In the genomic region with DNA sequence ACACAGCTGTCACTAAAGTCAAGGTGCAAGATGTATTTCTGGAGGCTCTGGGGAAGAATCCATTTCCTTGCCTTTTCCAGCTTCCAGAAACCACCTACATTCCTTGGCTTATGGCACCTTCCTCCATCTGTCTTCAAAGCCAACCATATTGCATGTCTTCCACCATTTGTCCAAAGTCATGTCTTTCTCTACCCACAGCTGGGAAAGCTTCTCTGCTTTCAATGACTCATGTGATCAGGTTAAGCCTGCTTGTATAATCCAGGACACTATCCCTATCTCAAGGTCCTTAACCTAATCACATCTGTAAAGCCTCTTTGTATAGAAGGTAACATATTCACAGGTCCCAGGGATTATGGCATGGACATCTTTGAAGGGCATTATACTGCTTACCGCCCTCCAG, we compare ENCODE assay signal across 23 cellular contexts.
"Had no signal": no experiment of that assay in that cellular context is flagged by ENCODE, and none has a peak within 500 bp of the region (broad histone marks: within the 10 kb centered on the region; RNA-seq: fewer than 3 reads in every experiment).

No MANE protein-coding gene starts in this region.

- H3K9me3 Mint-ChIP-seq: activated naive CD4-positive, alpha-beta T cell treated with anti-CD3 and anti-CD28 coated beads, Interleukin-2, amount 50 U/mL, for 24 hours; central memory CD8-positive, alpha-beta T cell; immature natural killer cell; natural killer cell treated with Interleukin-12 subunit alpha and Interleukin-12 subunit beta and Interleukin-15 and Interleukin-18, amount 100 ng/mL, for 72 hours; T-cell; T-helper 2 cell treated with Interferon-gamma antibody and Interleukin-4, amounts not matched to agents 5 μg/mL and 100 μg/mL, for 36 hours had no signal

- H3K27ac ChIP-seq: breast epithelium, ovary, psoas muscle, right atrium auricular region, thyroid gland, VCaP had no signal

- H3K4me1 ChIP-seq: breast epithelium, psoas muscle had no signal

- H3K27ac Mint-ChIP-seq: activated naive CD4-positive, alpha-beta T cell treated with anti-CD3 and anti-CD28 coated beads, Interleukin-2, amount 50 U/mL, for 24 hours; immature natural killer cell; natural killer cell treated with Interleukin-12 subunit alpha and Interleukin-12 subunit beta and Interleukin-15 and Interleukin-18, amount 100 ng/mL, for 72 hours; T-cell; T-helper 2 cell treated with Interferon-gamma antibody and Interleukin-4, amounts not matched to agents 5 μg/mL and 100 μg/mL, for 36 hours had no signal

- DNase-seq: activated CD4-positive, alpha-beta T cell treated with anti-CD3 and anti-CD28 coated beads, Interleukin-2, amount 50 U/mL, for 1 hour; activated CD4-positive, CD25-positive, alpha-beta regulatory T cell treated with anti-CD3 and anti-CD28 coated beads, Interleukin-2, amount 50 U/mL, for 72 hours; activated gamma-delta T cell treated with Interleukin-2 at 50 U/mL for 16 hours; activated T-cell treated with anti-CD3 and anti-CD28 coated beads, Interleukin-2, amount 50 U/mL, for 1 hour; effector memory CD4-positive, alpha-beta T cell; foreskin fibroblast; immature natural killer cell; midbrain; ovary; psoas muscle; stimulated activated CD4-positive, alpha-beta T cell treated with anti-CD3 and anti-CD28 coated beads, Interleukin-4, amount 100 ng/mL, for 24 hours; stimulated activated naive CD8-positive, alpha-beta T cell treated with anti-CD3 and anti-CD28 coated beads, Interleukin-15, Interleukin-2, amounts not matched to agents 100 U/mL and 50 U/mL, for 24 hours; T-cell; thyroid gland had no signal

- H3K27me3 ChIP-seq: breast epithelium, ovary, right atrium auricular region, thyroid gland had no signal

- ATAC-seq: left lobe of liver; natural killer cell treated with Interleukin-12 subunit alpha and Interleukin-12 subunit beta and Interleukin-15 and Interleukin-18, amount 100 ng/mL, for 72 hours; psoas muscle; stimulated activated naive CD8-positive, alpha-beta T cell treated with anti-CD3 and anti-CD28 coated beads, Interleukin-15, Interleukin-2, amounts not matched to agents 100 U/mL and 50 U/mL, for 24 hours; T-cell had no signal

- H3K4me3 ChIP-seq: breast epithelium, lung, ovary, psoas muscle, right atrium auricular region, thyroid gland had no signal

- H3K9me3 ChIP-seq: breast epithelium, ovary, psoas muscle, right atrium auricular region, thyroid gland had no signal

- H3K27me3 Mint-ChIP-seq: activated naive CD4-positive, alpha-beta T cell treated with anti-CD3 and anti-CD28 coated beads, Interleukin-2, amount 50 U/mL, for 24 hours; central memory CD8-positive, alpha-beta T cell; natural killer cell treated with Interleukin-12 subunit alpha and Interleukin-12 subunit beta and Interleukin-15 and Interleukin-18, amount 100 ng/mL, for 72 hours; T-cell had no signal

- H3K4me3 Mint-ChIP-seq: activated naive CD4-positive, alpha-beta T cell treated with anti-CD3 and anti-CD28 coated beads, Interleukin-2, amount 50 U/mL, for 24 hours; central memory CD8-positive, alpha-beta T cell; immature natural killer cell; natural killer cell treated with Interleukin-12 subunit alpha and Interleukin-12 subunit beta and Interleukin-15 and Interleukin-18, amount 100 ng/mL, for 72 hours; T-cell; T-helper 2 cell treated with Interferon-gamma antibody and Interleukin-4, amounts not matched to agents 5 μg/mL and 100 μg/mL, for 36 hours had no signal

- H3K4me1 Mint-ChIP-seq: immature natural killer cell had no signal

- H3K36me3 ChIP-seq: breast epithelium, ovary, right atrium auricular region, thyroid gland had no signal
